ENCODE assay signal across 8 cellular contexts in genomic region chr1:143496526-143497373, GRCh38.
DNase-seq lines count a peak whose midpoint lies in the region; ATAC-seq, FAIRE-seq and TF ChIP-seq lines count a peak whose summit lies in the region.
"Not testable (repeated sequence)": the region's sequence is repeated elsewhere in the genome, so short reads cannot be mapped to it uniquely, and the experiment has no call there.

No MANE protein-coding gene starts in this region.

- CTCF ChIA-PET in CD8-positive, alpha-beta T cell (lab: Charles Lee) = not testable (repeated sequence)

- not testable (repeated sequence) for H3K4me1 ChIP-seq in CD8-positive, alpha-beta T cell (ENCODE audit: insufficient read depth, low read length); kidney (ENCODE audit: control insufficient read depth in 1 of 2, insufficient read depth in 1 of 2, low read depth in 1 of 2, low read length in 2 of 2); urinary bladder (ENCODE audit: insufficient read depth)
- peaks cover 0 to 15% (median 0%) of the 10 kb centered on the region in 3 donors for H3K4me1 ChIP-seq in esophagus squamous epithelium

- not testable (repeated sequence) for H3K27me3 Mint-ChIP-seq in CD8-positive, alpha-beta T cell (ENCODE audit: low read depth); activated CD4-positive, alpha-beta T cell treated with anti-CD3 and anti-CD28 coated beads, Interleukin-2, amount 10 ng/mL, durations not matched to agents 24 days and 14 days; activated naive CD8-positive, alpha-beta T cell

- H3K36me3 ChIP-seq in CD8-positive, alpha-beta T cell (ENCODE audit: insufficient read depth, low read length); esophagus squamous epithelium; kidney (ENCODE audit: control insufficient read depth in 1 of 2, insufficient read depth in 2 of 2, low read length in 2 of 2); urinary bladder (ENCODE audit: insufficient read depth): not testable (repeated sequence)

- not testable (repeated sequence) for FAIRE-seq in kidney (lab: Jason Lieb, UNC)

- H3K9me3 Mint-ChIP-seq in CD8-positive, alpha-beta T cell; activated CD4-positive, alpha-beta T cell treated with anti-CD3 and anti-CD28 coated beads, Interleukin-2, amount 10 ng/mL, durations not matched to agents 24 days and 14 days; activated naive CD8-positive, alpha-beta T cell (ENCODE audit: low read depth): not testable (repeated sequence)

- TF ChIP-seq POLR2A in NB4 (IDR thresholded peaks at IDR 0.05; ENCODE audit: extremely low read depth, insufficient read length); esophagus squamous epithelium (IDR thresholded peaks at IDR 0.05): not testable (repeated sequence)

- not testable (repeated sequence) for TF ChIP-seq CTCF in CD8-positive, alpha-beta T cell (IDR thresholded peaks at IDR 0.05); NB4 (IDR thresholded peaks at IDR 0.05; ENCODE audit: low read depth, low read length); esophagus squamous epithelium (IDR thresholded peaks at IDR 0.05); kidney (IDR thresholded peaks at IDR 0.05; ENCODE audit: borderline replicate concordance, extremely low read depth, insufficient read depth); retinal pigment epithelial cell (conservative IDR thresholded peaks at IDR 0.05; ENCODE audit: low read depth, low read length)

- not testable (repeated sequence) for H3K4me3 ChIP-seq in CD8-positive, alpha-beta T cell (ENCODE audit: low read depth, low read length); NB4 (ENCODE audit: low read depth, low read length); kidney (ENCODE audit: low read length in 2 of 2)
- peak overlapping the region in 3 of 4 donors; percentile 3 to 51 (median 43) for H3K4me3 ChIP-seq in esophagus squamous epithelium
- peak overlapping the region; percentile 24 for H3K4me3 ChIP-seq in retinal pigment epithelial cell (ENCODE audit: low read length)
- peak overlapping the region; percentile 47 for H3K4me3 ChIP-seq in urinary bladder (ENCODE audit: low read depth, low read length)

- not testable (repeated sequence) for H3K27me3 ChIP-seq in CD8-positive, alpha-beta T cell (ENCODE audit: insufficient read depth, low read length)
- peaks cover 0 to 21% (median 0%) of the 10 kb centered on the region in 4 donors for H3K27me3 ChIP-seq in esophagus squamous epithelium

- not testable (repeated sequence) for ATAC-seq in CD8-positive, alpha-beta T cell

- not testable (repeated sequence) for H3K27ac Mint-ChIP-seq in CD8-positive, alpha-beta T cell; activated CD4-positive, alpha-beta T cell treated with anti-CD3 and anti-CD28 coated beads, Interleukin-2, amount 10 ng/mL, durations not matched to agents 24 days and 14 days; activated naive CD8-positive, alpha-beta T cell

- intact Hi-C loops in CD8-positive, alpha-beta T cell (cut with DNase I, micrococcal nuclease); activated CD4-positive, alpha-beta T cell treated with anti-CD3 and anti-CD28 coated beads, Interleukin-2, amount 10 ng/mL, durations not matched to agents 24 days and 14 days (cut with micrococcal nuclease); esophagus squamous epithelium (cut with DNase I); kidney (cut with DNase I): not testable (repeated sequence)

- DNase-seq in CD8-positive, alpha-beta T cell; esophagus squamous epithelium (lab: John Stamatoyannopoulos, UW); retinal pigment epithelial cell (ENCODE audit: low read depth): not testable (repeated sequence)
- DNase-seq in NB4 (ENCODE audit: low read depth) (peak; percentile 3), kidney (peak; percentile 35)
- peak; percentile 46 for DNase-seq in activated CD4-positive, alpha-beta T cell treated with anti-CD3 and anti-CD28 coated beads, Interleukin-2, amount 10 ng/mL, durations not matched to agents 24 days and 14 days

- H3K9ac ChIP-seq in kidney (ENCODE audit: low read length in 2 of 2) = not testable (repeated sequence)

- H3K9me3 ChIP-seq in CD8-positive, alpha-beta T cell (ENCODE audit: low read length); esophagus squamous epithelium; kidney (ENCODE audit: control insufficient read depth in 1 of 2, low read length in 2 of 2): not testable (repeated sequence)

- peak overlapping the region; percentile 59 for H3K4me3 Mint-ChIP-seq in CD8-positive, alpha-beta T cell
- not testable (repeated sequence) for H3K4me3 Mint-ChIP-seq in activated CD4-positive, alpha-beta T cell treated with anti-CD3 and anti-CD28 coated beads, Interleukin-2, amount 10 ng/mL, durations not matched to agents 24 days and 14 days
- peak overlapping the region; percentile 61 for H3K4me3 Mint-ChIP-seq in activated naive CD8-positive, alpha-beta T cell

- not testable (repeated sequence) for H3K36me3 Mint-ChIP-seq in CD8-positive, alpha-beta T cell; activated CD4-positive, alpha-beta T cell treated with anti-CD3 and anti-CD28 coated beads, Interleukin-2, amount 10 ng/mL, durations not matched to agents 24 days and 14 days (ENCODE audit: low read depth); activated naive CD8-positive, alpha-beta T cell

- not testable (repeated sequence) for H3K27ac ChIP-seq in CD8-positive, alpha-beta T cell (ENCODE audit: low read depth, low read length); esophagus squamous epithelium; kidney (ENCODE audit: low read depth in 2 of 2, low read length in 2 of 2); urinary bladder (ENCODE audit: low read depth)

- H3K4me1 Mint-ChIP-seq in CD8-positive, alpha-beta T cell (ENCODE audit: low read depth); activated CD4-positive, alpha-beta T cell treated with anti-CD3 and anti-CD28 coated beads, Interleukin-2, amount 10 ng/mL, durations not matched to agents 24 days and 14 days; activated naive CD8-positive, alpha-beta T cell (ENCODE audit: low read depth): not testable (repeated sequence)

- WGBS in esophagus squamous epithelium, 2 donors = no CpG with 5 or more reads among the region's 37 CpGs
- 3% methylated on average over 36 of the region's 37 CpGs for WGBS in urinary bladder

- POLR2A ChIA-PET in CD8-positive, alpha-beta T cell (lab: Charles Lee) = not testable (repeated sequence)
